7 cellular contexts compared by ENCODE assay signal in genomic region chr15:55743615-55743978, GRCh38. TPM values are rescaled to one million over a fixed set of nuclear protein-coding genes. Genes with fewer than 3 reads are reported as not detected.
DNase-seq lines count a peak whose midpoint lies in the region; ATAC-seq and TF ChIP-seq lines count a peak whose summit lies in the region.

No MANE protein-coding gene starts in this region.

- H3K36me3 Mint-ChIP-seq in activated B cell treated with CpG ODN at 0.5 μM for 24 hours (ENCODE audit: low read depth), result no peaks in the 10 kb centered on the region

- H3K9me3 Mint-ChIP-seq in activated B cell treated with CpG ODN at 0.5 μM for 24 hours, result no peaks in the 10 kb centered on the region

- peaks cover 4% of the 10 kb centered on the region for H3K4me1 Mint-ChIP-seq in activated B cell treated with CpG ODN at 0.5 μM for 24 hours

- H3F3A ChIP-seq in smooth muscle cell (ENCODE audit: low read depth), result peaks cover 20% of the 10 kb centered on the region

- TF ChIP-seq CTCF in activated B cell treated with CpG ODN at 0.5 μM for 24 hours (IDR thresholded peaks at IDR 0.05) (no peak), smooth muscle cell (IDR thresholded peaks at IDR 0.05; ENCODE audit: borderline replicate concordance, insufficient read depth, poor library complexity, severe bottlenecking) (no peak)

- H3K27me3 ChIP-seq in H7 (ENCODE audit: control insufficient read depth, insufficient read depth, low read length) (peaks cover 70% of the 10 kb centered on the region), iPS-18a (ENCODE audit: control insufficient read depth, insufficient read depth, low read length) (peaks cover 83% of the 10 kb centered on the region), smooth muscle cell (ENCODE audit: low read depth) (no peaks in the 10 kb centered on the region)

- ATAC-seq in activated B cell treated with CpG ODN at 0.5 μM for 24 hours (ENCODE audit: low read depth) (no peak), HG03439 (IDR thresholded peaks at IDR 0.05; ENCODE audit: unreplicated experiment) (no peak), GM21723 (IDR thresholded peaks at IDR 0.05; ENCODE audit: unreplicated experiment) (no peak)

- 10% methylated on average over 9 of the region's 9 CpGs for WGBS in smooth muscle cell (ENCODE audit: low lambda C conversion rate)

- peak overlapping the region; percentile 71 for H2AFZ ChIP-seq in smooth muscle cell (ENCODE audit: low read depth)

- CTCF ChIA-PET in activated B cell treated with CpG ODN at 0.5 μM for 24 hours (lab: Charles Lee), result no interaction called here

- H3K9me3 ChIP-seq in iPS-18a (ENCODE audit: control insufficient read depth, low read depth, low read length), result no peaks in the 10 kb centered on the region
- H3K9me3 ChIP-seq in smooth muscle cell (replicated peaks; ENCODE audit: low read depth), result no peaks in the 10 kb centered on the region

- no peaks in the 10 kb centered on the region for H3K36me3 ChIP-seq in H7 (replicated peaks; ENCODE audit: control insufficient read depth, insufficient read depth, low read length)
- H3K36me3 ChIP-seq in iPS-18a (ENCODE audit: control insufficient read depth, low read depth, low read length), result no peaks in the 10 kb centered on the region
- no peaks in the 10 kb centered on the region for H3K36me3 ChIP-seq in smooth muscle cell (ENCODE audit: low read depth)

- intact Hi-C loops in activated B cell treated with CpG ODN at 0.5 μM for 24 hours (cut with micrococcal nuclease), result loop anchor here (10.0 kb wide), 1 partner anchor 89 kb away; no protein-coding TSS in a partner anchor

- H3K4me3 Mint-ChIP-seq in activated B cell treated with CpG ODN at 0.5 μM for 24 hours, result peak overlapping the region; percentile 25

- H3K79me2 ChIP-seq in smooth muscle cell (ENCODE audit: low read depth), result peaks cover 23% of the 10 kb centered on the region

- H3K27ac ChIP-seq in iPS-18a (ENCODE audit: low read length) (no peak overlapping the region), smooth muscle cell (ENCODE audit: low read depth) (no peak overlapping the region)

- no peaks in the 10 kb centered on the region for H4K20me1 ChIP-seq in smooth muscle cell (ENCODE audit: low read depth)

- H3K9ac ChIP-seq in iPS-18a (ENCODE audit: low read length), result peak overlapping the region; percentile 16
- H3K9ac ChIP-seq in smooth muscle cell (ENCODE audit: low read depth), result no peak overlapping the region

- peak; percentile 23 for DNase-seq in H7
- no peak for DNase-seq in activated B cell treated with CpG ODN at 0.5 μM for 24 hours
- DNase-seq in smooth muscle cell (lab: John Stamatoyannopoulos, UW; ENCODE audit: unreplicated experiment), result no peak
- no peak for DNase-seq in stimulated activated CD4-positive, alpha-beta T cell treated with anti-CD3 and anti-CD28 coated beads, Interleukin-2, amount 100 ng/mL, for 48 hours

- H3K4me3 ChIP-seq in H7 (ENCODE audit: insufficient read depth, low read depth, low read length), result peak overlapping the region; percentile 57
- H3K4me3 ChIP-seq in iPS-18a (ENCODE audit: low read length), result peak overlapping the region; percentile 67
- peak overlapping the region; percentile 93 for H3K4me3 ChIP-seq in smooth muscle cell

- POLR2A ChIA-PET in activated B cell treated with CpG ODN at 0.5 μM for 24 hours (lab: Charles Lee), result no interaction called here

- H3K27ac Mint-ChIP-seq in activated B cell treated with CpG ODN at 0.5 μM for 24 hours, result no peak overlapping the region

- peak overlapping the region; percentile 99 for H3K4me2 ChIP-seq in smooth muscle cell

- H3K4me1 ChIP-seq in iPS-18a (ENCODE audit: control insufficient read depth, low read depth, low read length), result peaks cover 24% of the 10 kb centered on the region
- peaks cover 29% of the 10 kb centered on the region for H3K4me1 ChIP-seq in smooth muscle cell (ENCODE audit: low read depth)

- peaks cover 24% of the 10 kb centered on the region for H3K27me3 Mint-ChIP-seq in activated B cell treated with CpG ODN at 0.5 μM for 24 hours

RNA-seq across cellular contexts. Expression of gene PRTG, which starts 0.6 kb away (rescaled TPM):
- total RNA-seq in H7 (2014; rRNA removed; shearing (Covaris generic)), result 2.0 and 2.9 TPM in 2 replicates
- not detected in 2 replicates for total RNA-seq in activated B cell treated with CpG ODN at 0.5 μM for 24 hours
- total RNA-seq in smooth muscle cell, result 7.9 and 17.2 TPM in 2 replicates
- 2.4 and 5.6 TPM in 2 replicates for polyA plus RNA-seq in smooth muscle cell
